ENCODE assay signal across 22 cellular contexts in the genomic region with DNA sequence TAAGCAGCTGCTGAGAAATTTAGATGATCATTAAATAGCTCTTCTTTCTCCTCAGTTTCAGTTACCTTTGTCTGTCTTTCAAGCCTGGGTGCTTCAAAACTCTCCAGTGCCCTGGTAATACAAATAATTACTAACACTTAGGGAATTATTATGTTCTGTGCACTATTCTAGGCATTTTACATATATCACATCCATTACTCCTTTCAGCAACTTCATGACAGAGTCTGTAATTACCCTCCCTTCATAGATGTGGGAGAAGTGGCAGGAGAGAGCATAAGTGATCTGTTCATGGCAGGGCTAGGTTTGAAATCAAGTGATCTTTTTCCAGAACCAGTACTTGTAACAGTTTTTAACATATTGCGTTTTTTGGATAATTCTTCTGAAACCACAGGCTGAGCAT. TPM values are rescaled to one million over a fixed set of nuclear protein-coding genes. Genes with fewer than 3 reads are reported as not detected.
A peak's percentile ranks its signal among the peaks of the same experiment; 100 is the strongest.
DNase-seq lines count a peak whose midpoint lies in the region; ATAC-seq and TF ChIP-seq lines count a peak whose summit lies in the region.
"Had no signal": no experiment of that assay in that cellular context is flagged by ENCODE, and none has a peak within 500 bp of the region (broad histone marks: within the 10 kb centered on the region; RNA-seq: fewer than 3 reads in every experiment).

No MANE protein-coding gene starts in this region.

- H3K27me3 ChIP-seq in neural cell (ENCODE audit: insufficient read depth, low read depth, low read length) (no peaks in the 10 kb centered on the region), left lung (no peaks in the 10 kb centered on the region)
- H3K27me3 ChIP-seq: MG63, SJSA1 had no signal

- H3K9me3 ChIP-seq in neural cell (ENCODE audit: low read length) (no peaks in the 10 kb centered on the region), left lung (no peaks in the 10 kb centered on the region)
- H3K9me3 ChIP-seq: MG63, SJSA1 had no signal

- peak overlapping the region; percentile 24 for H3K4me2 ChIP-seq in neural cell (ENCODE audit: low read length)

- ATAC-seq in GM19463 (IDR thresholded peaks at IDR 0.05; ENCODE audit: unreplicated experiment) (no peak), left lung (no peak)
- ATAC-seq: T-cell had no signal

- no peaks in the 10 kb centered on the region for H3K79me2 ChIP-seq in neural cell (replicated peaks; ENCODE audit: insufficient read depth, low read length)

- H3K36me3 ChIP-seq in neural cell (ENCODE audit: insufficient read depth, low read length) (no peaks in the 10 kb centered on the region), left lung (peaks cover 0 to 9% of the 10 kb centered on the region in 2 donors)

- no peak overlapping the region for H3K9ac ChIP-seq in neural cell (ENCODE audit: low read length)
- H3K9ac ChIP-seq: GM23248 had no signal

- H3K4me3 ChIP-seq in neural cell (ENCODE audit: low read length) = peak overlapping the region; percentile 1
- H3K4me3 ChIP-seq in left lung = no peak overlapping the region
- H3K4me3 ChIP-seq: GM23248, MG63, SJSA1 had no signal

- no peaks in the 10 kb centered on the region for H4K20me1 ChIP-seq in neural cell (ENCODE audit: insufficient read depth)

- H2AFZ ChIP-seq in neural cell (ENCODE audit: low read depth, low read length) = no peak overlapping the region
- H2AFZ ChIP-seq: GM23248 had no signal

- H3K4me1 ChIP-seq in left lung = no peaks in the 10 kb centered on the region
- H3K4me1 ChIP-seq: SJSA1 had no signal

- intact Hi-C loops in left lung (cut with DNase I) = no loop called here

- H3K27ac ChIP-seq in neural cell (ENCODE audit: low read length) (peak overlapping the region; percentile 71), left lung (no peak overlapping the region)
- H3K27ac ChIP-seq: GM23248, SJSA1 had no signal

- H3F3A ChIP-seq in neural cell (ENCODE audit: insufficient read depth, low read length, poor library complexity, severe bottlenecking) = peaks cover 6% of the 10 kb centered on the region

- DNase-seq in NCI-H345 treated with DMSO at 0.1 percent for 48 hours (lab: John Stamatoyannopoulos, UW; ENCODE audit: unreplicated experiment) (peak; percentile 0), NCI-H345 (lab: John Stamatoyannopoulos, UW) (no peak), NCI-H1417 treated with DMSO at 0.1 percent for 48 hours (lab: John Stamatoyannopoulos, UW) (peak; percentile 40), NCI-H2227 treated with DMSO at 0.1 percent for 48 hours (lab: John Stamatoyannopoulos, UW) (peak; percentile 84), left lung (no peak), DMS 273 treated with DMSO at 0.1 percent for 48 hours (lab: John Stamatoyannopoulos, UW) (no peak)
- DNase-seq: 8988T, GM23248, H9, HFFc6, IMR-90, KG1, MG63, NCI-H2029 treated with DMSO at 0.1 percent for 48 hours, NCI-H510A treated with DMSO at 0.1 percent for 48 hours, NCI-H748 treated with DMSO at 0.1 percent for 48 hours, Right ventricle myocardium superior, RPMI8226, T-cell had no signal

- no peak for TF ChIP-seq CTCF in neural cell (IDR thresholded peaks at IDR 0.05; ENCODE audit: poor library complexity, severe bottlenecking)
- no peak for TF ChIP-seq CTCF in left lung (IDR thresholded peaks at IDR 0.05)

- TF ChIP-seq EP300 in neural cell (conservative IDR thresholded peaks at IDR 0.05; ENCODE audit: poor library complexity, severe bottlenecking) = peak; percentile 87

- TF ChIP-seq RAD21 in neural cell (conservative IDR thresholded peaks at IDR 0.05) = no peak

- no peaks in the 10 kb centered on the region for H3K9me2 ChIP-seq in neural cell (ENCODE audit: insufficient read depth, low read length)

TF ChIP-seq in neural cell, 6 proteins besides CTCF, POLR2A, EP300 and RAD21:
- no peak for TF ChIP-seq MXI1 (conservative IDR thresholded peaks at IDR 0.05; ENCODE audit: poor library complexity, severe bottlenecking)
- no peak for TF ChIP-seq EZH2 (IDR thresholded peaks at IDR 0.05; ENCODE audit: borderline replicate concordance, insufficient read depth, low read length, poor library complexity, severe bottlenecking)
- TF ChIP-seq POLR2AphosphoS5 (IDR thresholded peaks at IDR 0.05) = peak; percentile 86
- TF ChIP-seq TAF1 (IDR thresholded peaks at IDR 0.05; ENCODE audit: low read depth) = no peak
- TF ChIP-seq, protein P1, sequence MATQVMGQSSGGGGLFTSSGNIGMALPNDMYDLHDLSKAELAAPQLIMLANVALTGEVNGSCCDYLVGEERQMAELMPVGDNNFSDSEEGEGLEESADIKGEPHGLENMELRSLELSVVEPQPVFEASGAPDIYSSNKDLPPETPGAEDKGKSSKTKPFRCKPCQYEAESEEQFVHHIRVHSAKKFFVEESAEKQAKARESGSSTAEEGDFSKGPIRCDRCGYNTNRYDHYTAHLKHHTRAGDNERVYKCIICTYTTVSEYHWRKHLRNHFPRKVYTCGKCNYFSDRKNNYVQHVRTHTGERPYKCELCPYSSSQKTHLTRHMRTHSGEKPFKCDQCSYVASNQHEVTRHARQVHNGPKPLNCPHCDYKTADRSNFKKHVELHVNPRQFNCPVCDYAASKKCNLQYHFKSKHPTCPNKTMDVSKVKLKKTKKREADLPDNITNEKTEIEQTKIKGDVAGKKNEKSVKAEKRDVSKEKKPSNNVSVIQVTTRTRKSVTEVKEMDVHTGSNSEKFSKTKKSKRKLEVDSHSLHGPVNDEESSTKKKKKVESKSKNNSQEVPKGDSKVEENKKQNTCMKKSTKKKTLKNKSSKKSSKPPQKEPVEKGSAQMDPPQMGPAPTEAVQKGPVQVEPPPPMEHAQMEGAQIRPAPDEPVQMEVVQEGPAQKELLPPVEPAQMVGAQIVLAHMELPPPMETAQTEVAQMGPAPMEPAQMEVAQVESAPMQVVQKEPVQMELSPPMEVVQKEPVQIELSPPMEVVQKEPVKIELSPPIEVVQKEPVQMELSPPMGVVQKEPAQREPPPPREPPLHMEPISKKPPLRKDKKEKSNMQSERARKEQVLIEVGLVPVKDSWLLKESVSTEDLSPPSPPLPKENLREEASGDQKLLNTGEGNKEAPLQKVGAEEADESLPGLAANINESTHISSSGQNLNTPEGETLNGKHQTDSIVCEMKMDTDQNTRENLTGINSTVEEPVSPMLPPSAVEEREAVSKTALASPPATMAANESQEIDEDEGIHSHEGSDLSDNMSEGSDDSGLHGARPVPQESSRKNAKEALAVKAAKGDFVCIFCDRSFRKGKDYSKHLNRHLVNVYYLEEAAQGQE (IDR thresholded peaks at IDR 0.05; ENCODE audit: borderline replicate concordance) = peak; percentile 54
- no peak for TF ChIP-seq SMC3 (conservative IDR thresholded peaks at IDR 0.05; ENCODE audit: poor library complexity)

RNA-seq across cellular contexts. Expression of a gene that starts 32.0 kb away (rescaled TPM):
- polyA plus RNA-seq in neural cell = 4.4 and 5.7 TPM in 2 replicates
- 16.1 and 16.3 TPM in 2 replicates for polyA minus RNA-seq in neural cell
- 10 to 100 TPM; 51.7 to 54.7 TPM for total RNA-seq in left lung

Comparison
In these comparisons a context has a peak if more than half of its experiments do, and no peak if none do; other contexts are left out.
1. DNase-seq: peak in NCI-H345 treated with DMSO at 0.1 percent for 48 hours (single experiment), NCI-H1417 treated with DMSO at 0.1 percent for 48 hours (single experiment) and NCI-H2227 treated with DMSO at 0.1 percent for 48 hours (single experiment); none in NCI-H345 (single experiment), left lung (0 of 2) and DMS 273 treated with DMSO at 0.1 percent for 48 hours (single experiment).